Comparison of ENCODE assay signal across 1 cellular context in genomic region chr13:109733550-109733949, GRCh38.
TF ChIP-seq lines count a peak whose summit lies in the region.

No MANE protein-coding gene starts in this region.

TF ChIP-seq in GM23338, 12 proteins besides CTCF, POLR2A, EP300 and RAD21:
- TF ChIP-seq ZNF331 (CRISPR knock-in tag; IDR thresholded peaks at IDR 0.05; ENCODE audit: low read depth), result no peak
- TF ChIP-seq EZH2 (IDR thresholded peaks at IDR 0.05; ENCODE audit: low read depth, unreplicated experiment), result no peak
